Comparison of ENCODE assay signal across 19 cellular contexts in genomic region chr10:96242822-96243221, GRCh38. TPM values are rescaled to one million over a fixed set of nuclear protein-coding genes. Genes with fewer than 3 reads are reported as not detected.
DNase-seq lines count a peak whose midpoint lies in the region; ATAC-seq, FAIRE-seq and TF ChIP-seq lines count a peak whose summit lies in the region.
"Had no signal": no experiment of that assay in that cellular context is flagged by ENCODE, and none has a peak within 500 bp of the region (broad histone marks: within the 10 kb centered on the region; RNA-seq: fewer than 3 reads in every experiment).

No MANE protein-coding gene starts in this region.

- H3K9me3 Mint-ChIP-seq in memory B cell, result no peaks in the 10 kb centered on the region
- no peaks in the 10 kb centered on the region for H3K9me3 Mint-ChIP-seq in stimulated activated memory B cell treated with anti-CD40 and anti-IgM and Interleukin-4, amounts not matched to agents 10 μg/mL and 1 μg/mL and 100 μg/mL, for 72 hours

- peak; percentile 63 for FAIRE-seq in GM12892 (lab: Jason Lieb, UNC)
- no peak for FAIRE-seq in D721Med (lab: Jason Lieb, UNC)

- H3K9me3 ChIP-seq in OCI-LY1 (ENCODE audit: low read length), result no peaks in the 10 kb centered on the region
- H3K9me3 ChIP-seq: SK-N-SH had no signal

- H3K4me2 ChIP-seq in OCI-LY1 (ENCODE audit: low read length), result no peak overlapping the region
- H3K4me2 ChIP-seq: SK-N-SH had no signal

- DNase-seq in GM12892 (ENCODE audit: insufficient read length) (no peak), memory B cell (ENCODE audit: low spot score in 2 of 2) (no peak), pons (ENCODE audit: low spot score) (no peak), AG08395 (ENCODE audit: low spot score) (no peak), D721Med (ENCODE audit: insufficient read length, low spot score) (no peak)
- DNase-seq: DMS79 treated with DMSO at 0.1 percent for 48 hours, GM23248, KBM-7, MV-4-11, NCI-H1694 treated with DMSO at 0.1 percent for 48 hours, NCI-H510A treated with DMSO at 0.1 percent for 48 hours, NCI-H774, RPMI8226, SHP77 treated with DMSO at 0.1 percent for 48 hours, SK-N-SH had no signal

- no peaks in the 10 kb centered on the region for H3K9me2 ChIP-seq in OCI-LY1 (ENCODE audit: low read depth, low read length)
- H3K9me2 ChIP-seq: SK-N-SH had no signal

- peaks cover 53% of the 10 kb centered on the region for H3K4me1 Mint-ChIP-seq in memory B cell
- H3K4me1 Mint-ChIP-seq in stimulated activated memory B cell treated with anti-CD40 and anti-IgM and Interleukin-4, amounts not matched to agents 10 μg/mL and 1 μg/mL and 100 μg/mL, for 72 hours, result peaks cover 64% of the 10 kb centered on the region

- H3K79me2 ChIP-seq in OCI-LY1 (ENCODE audit: insufficient read depth, low read length), result 0 out of 2 replicates have a peak, but pooled peaks cover 3% of the 10 kb centered on the region

- TF ChIP-seq POLR2A in GM12892 (IDR thresholded peaks at IDR 0.05; ENCODE audit: low read depth, low read length), result no peak

- H3K27ac ChIP-seq in OCI-LY1 (ENCODE audit: low read depth, low read length, poor library complexity, severe bottlenecking), result peak overlapping the region; percentile 68
- H3K27ac ChIP-seq: GM23248 had no signal

- peak overlapping the region; percentile 73 for H3K27ac Mint-ChIP-seq in memory B cell
- H3K27ac Mint-ChIP-seq in stimulated activated memory B cell treated with anti-CD40 and anti-IgM and Interleukin-4, amounts not matched to agents 10 μg/mL and 1 μg/mL and 100 μg/mL, for 72 hours, result peak overlapping the region; percentile 81
- H3K27ac Mint-ChIP-seq: CD14-positive monocyte had no signal

- H3K27me3 ChIP-seq in OCI-LY1 (ENCODE audit: insufficient read depth, low read length), result no peaks in the 10 kb centered on the region

- no peak overlapping the region for H3K4me3 ChIP-seq in OCI-LY1 (ENCODE audit: low read depth, low read length, poor library complexity, severe bottlenecking)
- H3K4me3 ChIP-seq: GM23248 had no signal

- H3K4me1 ChIP-seq in OCI-LY1 (ENCODE audit: insufficient read depth, low read length, severe bottlenecking), result peaks cover 30% of the 10 kb centered on the region

- no peaks in the 10 kb centered on the region for H4K20me1 ChIP-seq in OCI-LY1 (ENCODE audit: insufficient read depth, low read length)

- H3K36me3 ChIP-seq in OCI-LY1 (ENCODE audit: insufficient read depth, low read length), result peaks cover 82% of the 10 kb centered on the region

- H3K4me3 Mint-ChIP-seq in memory B cell, result peak overlapping the region; percentile 45
- H3K4me3 Mint-ChIP-seq in stimulated activated memory B cell treated with anti-CD40 and anti-IgM and Interleukin-4, amounts not matched to agents 10 μg/mL and 1 μg/mL and 100 μg/mL, for 72 hours, result no peak overlapping the region
- H3K4me3 Mint-ChIP-seq: CD14-positive monocyte had no signal

- ATAC-seq in memory B cell (ENCODE audit: low read depth), result no peak
- ATAC-seq in stimulated activated memory B cell treated with anti-CD40 and anti-IgM and Interleukin-4, amounts not matched to agents 10 μg/mL and 1 μg/mL and 100 μg/mL, for 72 hours, result no peak
- ATAC-seq: HCT116 had no signal

- no peak overlapping the region for H2AFZ ChIP-seq in OCI-LY1 (ENCODE audit: low read length)
- H2AFZ ChIP-seq: GM23248 had no signal

- no peak overlapping the region for H3K9ac ChIP-seq in OCI-LY1 (ENCODE audit: low read length)
- H3K9ac ChIP-seq: GM23248, SK-N-SH had no signal

- no peaks in the 10 kb centered on the region for H3K27me3 Mint-ChIP-seq in memory B cell
- H3K27me3 Mint-ChIP-seq in stimulated activated memory B cell treated with anti-CD40 and anti-IgM and Interleukin-4, amounts not matched to agents 10 μg/mL and 1 μg/mL and 100 μg/mL, for 72 hours, result no peaks in the 10 kb centered on the region

- H3F3A ChIP-seq in OCI-LY1 (ENCODE audit: insufficient read depth, low read length), result no peaks in the 10 kb centered on the region

- no peak for TF ChIP-seq CTCF in OCI-LY1 (IDR thresholded peaks at IDR 0.05; ENCODE audit: low read length)
- no peak for TF ChIP-seq CTCF in D721Med (IDR thresholded peaks at IDR 0.05; ENCODE audit: insufficient read depth, missing control alignments)

- peaks cover 48% of the 10 kb centered on the region for H3K36me3 Mint-ChIP-seq in memory B cell
- H3K36me3 Mint-ChIP-seq in stimulated activated memory B cell treated with anti-CD40 and anti-IgM and Interleukin-4, amounts not matched to agents 10 μg/mL and 1 μg/mL and 100 μg/mL, for 72 hours, result peaks cover 70% of the 10 kb centered on the region

RNA-seq across cellular contexts. Expression of gene BLNK, which starts 28.5 kb away (rescaled TPM):
- 106 TPM for polyA plus RNA-seq in GM12892 (2012; ENCODE audit: missing spikeins)
- polyA plus RNA-seq: GM23248, SK-N-SH had no signal
